19 cellular contexts compared by ENCODE assay signal in genomic region chr6:36657265-36657664, GRCh38. TPM values are rescaled to one million over a fixed set of nuclear protein-coding genes. Genes with fewer than 3 reads are reported as not detected.
DNase-seq lines count a peak whose midpoint lies in the region; ATAC-seq, FAIRE-seq and TF ChIP-seq lines count a peak whose summit lies in the region.
"Had no signal": no experiment of that assay in that cellular context is flagged by ENCODE, and none has a peak within 500 bp of the region (broad histone marks: within the 10 kb centered on the region; RNA-seq: fewer than 3 reads in every experiment).

No MANE protein-coding gene starts in this region.

- DNase-seq in HepG2 (ENCODE audit: low spot score) (no peak), right lobe of liver (no peak), HFFc6 (no peak), glutamatergic neuron (no peak), transverse colon (no peak), substantia nigra (lab: John Stamatoyannopoulos, UW) (no peak), COLO829 (ENCODE audit: low spot score) (no peak), NCI-H524 treated with DMSO at 0.1 percent for 48 hours (lab: John Stamatoyannopoulos, UW) (no peak)
- DNase-seq: Caco-2, DMS53, H7, MV-4-11, NCI-H1417 treated with DMSO at 0.1 percent for 48 hours, NCI-H2029, NCI-H510A treated with DMSO at 0.1 percent for 48 hours, T-cell had no signal

- CTCF ChIA-PET in HepG2 (lab: Yijun Ruan, JAX; ENCODE audit: low intra/inter-chr PET ratio, low total read pairs) = interaction anchor here (0.7 kb wide), 1 partner anchor 68 kb away, joined by 4 read pairs; no protein-coding TSS in a partner anchor

- TF ChIP-seq POLR2A in HepG2 (IDR thresholded peaks at IDR 0.05; ENCODE audit: insufficient read depth in 1 of 2, low read depth in 2 of 2, low read length in 2 of 2) = no peak
- TF ChIP-seq POLR2A in right lobe of liver (IDR thresholded peaks at IDR 0.05) = no peak
- no peak for TF ChIP-seq POLR2A in transverse colon (IDR thresholded peaks at IDR 0.05)

- H3K27ac ChIP-seq in HepG2 (ENCODE audit: extremely low read length, insufficient read depth, low read length) (no peak overlapping the region), right lobe of liver (no peak overlapping the region), transverse colon (peak overlapping the region in 3 of 4 donors; percentile 33 to 66 (median 42)), substantia nigra (ENCODE audit: low read depth, low read length, poor library complexity, severe bottlenecking) (no peak overlapping the region)

- ATAC-seq in HepG2 (peak; percentile 75), right lobe of liver (no peak)
- ATAC-seq: Panc1, T-cell had no signal

- H3K9ac ChIP-seq in HepG2 (ENCODE audit: insufficient read depth, low read depth, low read length) = no peak overlapping the region

- TF ChIP-seq CTCF in HepG2 (CRISPR knock-in tag; IDR thresholded peaks at IDR 0.05) = no peak
- TF ChIP-seq CTCF in right lobe of liver (IDR thresholded peaks at IDR 0.05) = no peak
- peak; percentile 19; the same call in 1 of the 2 replicates for TF ChIP-seq CTCF in HFFc6 (IDR thresholded peaks at IDR 0.05)
- peak; percentile 13 for TF ChIP-seq CTCF in glutamatergic neuron (IDR thresholded peaks at IDR 0.05; ENCODE audit: partially characterized antibody, unreplicated experiment)
- TF ChIP-seq CTCF in transverse colon (IDR thresholded peaks at IDR 0.05) = peak in 2 of 5 experiments; percentile 7 to 13

- no peak overlapping the region for H3K4me2 ChIP-seq in HepG2 (ENCODE audit: low read depth, low read length)

- FAIRE-seq in HepG2 (lab: Jason Lieb, UNC) = peak; percentile 43

- H3K36me3 Mint-ChIP-seq in HFFc6 (ENCODE audit: low read depth) (no peaks in the 10 kb centered on the region), glutamatergic neuron (ENCODE audit: unreplicated experiment) (no peaks in the 10 kb centered on the region)
- H3K36me3 Mint-ChIP-seq: T-cell had no signal

- H3K4me3 Mint-ChIP-seq in HFFc6 (no peak overlapping the region), glutamatergic neuron (ENCODE audit: unreplicated experiment) (no peak overlapping the region)
- H3K4me3 Mint-ChIP-seq: T-cell had no signal

- intact Hi-C loops in HepG2 (cut with micrococcal nuclease; ENCODE audit: unreplicated experiment) (no loop called here), right lobe of liver (cut with DNase I) (no loop called here), transverse colon (cut with DNase I; ENCODE audit: low total_unique reads) (no loop called here)

- H3K27ac Mint-ChIP-seq in HFFc6 = no peak overlapping the region
- no peak overlapping the region for H3K27ac Mint-ChIP-seq in glutamatergic neuron (ENCODE audit: unreplicated experiment)
- H3K27ac Mint-ChIP-seq: T-cell had no signal

- no peak for TF ChIP-seq RAD21 in HepG2 (CRISPR knock-in tag; IDR thresholded peaks at IDR 0.05)

- H3K36me3 ChIP-seq in HepG2 (replicated peaks in 1 of 2; ENCODE audit: control insufficient read depth in 1 of 2, insufficient read depth in 2 of 2, low read length in 2 of 2) = no peaks in the 10 kb centered on the region
- no peaks in the 10 kb centered on the region for H3K36me3 ChIP-seq in right lobe of liver
- H3K36me3 ChIP-seq in transverse colon = no peaks in the 10 kb centered on the region

- no peaks in the 10 kb centered on the region for H3K79me2 ChIP-seq in HepG2 (ENCODE audit: insufficient read depth, low read length)

- no peaks in the 10 kb centered on the region for H4K20me1 ChIP-seq in HepG2 (ENCODE audit: insufficient read depth, low read length)

- H3K9me3 Mint-ChIP-seq in HFFc6 = no peaks in the 10 kb centered on the region
- H3K9me3 Mint-ChIP-seq in glutamatergic neuron (ENCODE audit: unreplicated experiment) = peaks cover 2% of the 10 kb centered on the region
- H3K9me3 Mint-ChIP-seq: T-cell had no signal

- in situ Hi-C loops in HepG2 (cut with HindIII; ENCODE audit: extremely low pct_ligation_motif_present, low pct_unique_long_range_greater_than_20kb) = no loop called here
- in situ Hi-C loops in transverse colon (cut with MboI; ENCODE audit: low pct_ligation_motif_present in 1 of 4, low pct_unique_long_range_greater_than_20kb in 1 of 4, low sequenced_read_pairs in 3 of 4) = no loop called here

- no peaks in the 10 kb centered on the region for H3K9me3 ChIP-seq in HepG2 (ENCODE audit: low read length)
- H3K9me3 ChIP-seq in right lobe of liver = no peaks in the 10 kb centered on the region
- H3K9me3 ChIP-seq in transverse colon = no peaks in the 10 kb centered on the region
- H3K9me3 ChIP-seq: Caco-2 had no signal

- no TSS peak for BruUV-seq in HepG2 (replicated peaks; lab: Mats Ljungman, UMichigan)

- H3K27me3 ChIP-seq in HepG2 (ENCODE audit: control insufficient read depth in 1 of 2, insufficient read depth in 2 of 2, low read length in 2 of 2) = peaks cover 0 to 56% of the 10 kb centered on the region in 2 experiments; a peak in 4 of 5 replicates
- no peaks in the 10 kb centered on the region for H3K27me3 ChIP-seq in right lobe of liver
- H3K27me3 ChIP-seq in transverse colon = no peaks in the 10 kb centered on the region

- 78% methylated on average over 1 of the region's 1 CpG for WGBS in HepG2 (ENCODE audit: low lambda C conversion rate)
- WGBS in right lobe of liver (ENCODE audit: insufficient coverage, low coverage, low lambda C conversion rate, missing lambda C conversion rate) = no CpG with 5 or more reads among the region's 1 CpG
- 90% methylated on average over 1 of the region's 1 CpG; no CpG with 5 or more reads in 1 of the 2 donors for WGBS in transverse colon (ENCODE audit: low coverage in 1 of 2), 2 donors

- H3K27me3 Mint-ChIP-seq in HFFc6 (ENCODE audit: insufficient read depth) (peaks cover 10% of the 10 kb centered on the region), glutamatergic neuron (ENCODE audit: unreplicated experiment) (peaks cover 6% of the 10 kb centered on the region)

- POLR2A ChIA-PET in HepG2 (lab: Yijun Ruan, JAX) = interaction anchor here (1.7 kb wide), 1 partner anchor 21 kb away, joined by 4 read pairs; the partner anchor contains the start of gene CDKN1A

- no peak overlapping the region for H2AFZ ChIP-seq in HepG2 (ENCODE audit: low read length)

- H3K4me3 ChIP-seq in HepG2 (replicated peaks in 1 of 3; ENCODE audit: insufficient read depth in 1 of 3, low read depth in 2 of 3, low read length in 3 of 3) (no peak overlapping the region), right lobe of liver (no peak overlapping the region), transverse colon (no peak overlapping the region)

- TF ChIP-seq EP300 in HepG2 (IDR thresholded peaks at IDR 0.05; ENCODE audit: low read depth in 2 of 2, low read length in 2 of 2) (no peak), HepG2 (CRISPR knock-in tag; IDR thresholded peaks at IDR 0.05; ENCODE audit: borderline replicate concordance) (no peak), transverse colon (IDR thresholded peaks at IDR 0.05; ENCODE audit: low read depth) (no peak)

- peaks cover 21% of the 10 kb centered on the region for H3K4me1 ChIP-seq in HepG2 (ENCODE audit: insufficient read depth, low read length)
- peaks cover 0 to 5% (median 0%) of the 10 kb centered on the region in 4 donors for H3K4me1 ChIP-seq in right lobe of liver
- peaks cover 0 to 25% (median 6%) of the 10 kb centered on the region in 4 donors for H3K4me1 ChIP-seq in transverse colon
- H3K4me1 ChIP-seq: Caco-2 had no signal

- H3K4me1 Mint-ChIP-seq in HFFc6 (ENCODE audit: low read depth) (peaks cover 30% of the 10 kb centered on the region), glutamatergic neuron (ENCODE audit: low read depth, unreplicated experiment) (no peaks in the 10 kb centered on the region)

RNA-seq across cellular contexts. Expression of gene CDKN1A, which starts 21.2 kb away (rescaled TPM):
- 56.0 and 60.7 TPM in 2 replicates for total RNA-seq in HepG2 (2016; rRNA removed; fragmentation: Illumina TruSeq; extraction: Trizol)
- 14.1 and 14.6 TPM in 2 replicates for total RNA-seq in HepG2 (2016; cell fraction: cytosol; rRNA removed; fragmentation: Illumina TruSeq; extraction: Trizol; ENCODE audit: low read depth)
- 60.2 and 60.7 TPM in 2 replicates for total RNA-seq in HepG2 (2016; cell fraction: insoluble cytoplasmic fraction; rRNA removed; fragmentation: Illumina TruSeq; extraction: Trizol)
- 35.8 and 37.2 TPM in 2 replicates for total RNA-seq in HepG2 (2016; cell fraction: membrane; rRNA removed; fragmentation: Illumina TruSeq; extraction: Trizol)
- 39.4 and 41.1 TPM in 2 replicates for total RNA-seq in HepG2 (2016; cell fraction: nucleus; rRNA removed; fragmentation: Illumina TruSeq; extraction: Trizol)
- polyA plus RNA-seq in HepG2 (2011; rRNA removed) = 92.1 and 131 TPM in 2 replicates
- 101 and 109 TPM in 2 replicates for polyA plus RNA-seq in HepG2 (2011; cell fraction: cytosol; rRNA removed)
- polyA plus RNA-seq in HepG2 (2011; cell fraction: nucleus; rRNA removed) = 99.7 and 130 TPM in 2 replicates
- 25.4 and 74.5 TPM in 2 replicates for polyA plus RNA-seq in HepG2 (2012)
- polyA plus RNA-seq in HepG2 (2016; cell fraction: cytosol; fragmentation: Illumina TruSeq; extraction: Trizol; ENCODE audit: low read depth) = 11.7 and 12.8 TPM in 2 replicates
- polyA plus RNA-seq in HepG2 (2016; cell fraction: insoluble cytoplasmic fraction; fragmentation: Illumina TruSeq; extraction: Trizol; ENCODE audit: low read depth) = 67.9 and 74.3 TPM in 2 replicates
- 27.1 and 27.5 TPM in 2 replicates for polyA plus RNA-seq in HepG2 (2016; cell fraction: membrane; fragmentation: Illumina TruSeq; extraction: Trizol; ENCODE audit: low read depth)
- 70.1 and 78.2 TPM in 2 replicates for polyA plus RNA-seq in HepG2 (2016; cell fraction: nucleus; fragmentation: Illumina TruSeq; extraction: Trizol; ENCODE audit: insufficient read depth, low read depth)
- 52.9 and 74.7 TPM in 2 replicates for polyA minus RNA-seq in HepG2 (2011; rRNA and poly(A)+ RNA removed; ENCODE audit: low replicate concordance)
- polyA minus RNA-seq in HepG2 (2011; cell fraction: cytosol; rRNA and poly(A)+ RNA removed) = 33.1 and 37.9 TPM in 2 replicates
- polyA minus RNA-seq in HepG2 (2011; cell fraction: nucleus; rRNA and poly(A)+ RNA removed) = 23.8 and 39.9 TPM in 2 replicates
- 100 to 1,000 TPM in 1 of 6 experiments, 10 to 100 TPM in 5; 20.0 to 124 (median 58.6) TPM for total RNA-seq in right lobe of liver
- 100 to 1,000 TPM; 496 to 872 (median 617) TPM for total RNA-seq in HFFc6 (2021; fragmentation: NEBNext Ultra II Directional; extraction: Animal tissue kit (Norgen Biotek cat#: 25700))
- total RNA-seq in glutamatergic neuron (ENCODE audit: unreplicated experiment) = 41.3 TPM
- total RNA-seq in transverse colon = 100 to 1,000 TPM in 3 of 4 donors, 10 to 100 TPM in 1; 34.6 to 613 (median 264) TPM

RNA-seq across cellular contexts. Expression of gene RAB44, which starts 40.4 kb away (rescaled TPM):
- total RNA-seq in HepG2 (2016; rRNA removed; fragmentation: Illumina TruSeq; extraction: Trizol) = not detected in 2 replicates
- total RNA-seq in HepG2 (2016; cell fraction: cytosol; rRNA removed; fragmentation: Illumina TruSeq; extraction: Trizol; ENCODE audit: low read depth) = not detected in 2 replicates
- not detected in 2 replicates for total RNA-seq in HepG2 (2016; cell fraction: insoluble cytoplasmic fraction; rRNA removed; fragmentation: Illumina TruSeq; extraction: Trizol)
- not detected in 2 replicates for total RNA-seq in HepG2 (2016; cell fraction: membrane; rRNA removed; fragmentation: Illumina TruSeq; extraction: Trizol)
- not detected in 2 replicates for total RNA-seq in HepG2 (2016; cell fraction: nucleus; rRNA removed; fragmentation: Illumina TruSeq; extraction: Trizol)
- not detected in 2 replicates for polyA plus RNA-seq in HepG2 (2011; rRNA removed)
- polyA plus RNA-seq in HepG2 (2011; cell fraction: cytosol; rRNA removed) = not detected in 2 replicates
- 0.09 TPM in 1 of 2 replicates, not detected in the other for polyA plus RNA-seq in HepG2 (2011; cell fraction: nucleus; rRNA removed)
- not detected in 2 replicates for polyA plus RNA-seq in HepG2 (2012)
- polyA plus RNA-seq in HepG2 (2016; cell fraction: cytosol; fragmentation: Illumina TruSeq; extraction: Trizol; ENCODE audit: low read depth) = not detected in 2 replicates
- not detected in 2 replicates for polyA plus RNA-seq in HepG2 (2016; cell fraction: insoluble cytoplasmic fraction; fragmentation: Illumina TruSeq; extraction: Trizol; ENCODE audit: low read depth)
- polyA plus RNA-seq in HepG2 (2016; cell fraction: membrane; fragmentation: Illumina TruSeq; extraction: Trizol; ENCODE audit: low read depth) = not detected in 2 replicates
- polyA plus RNA-seq in HepG2 (2016; cell fraction: nucleus; fragmentation: Illumina TruSeq; extraction: Trizol; ENCODE audit: insufficient read depth, low read depth) = 0.13 TPM in 1 of 2 replicates, not detected in the other
- polyA minus RNA-seq in HepG2 (2011; rRNA and poly(A)+ RNA removed; ENCODE audit: low replicate concordance) = 0.02 TPM in 1 of 2 replicates, not detected in the other
- not detected in 2 replicates for polyA minus RNA-seq in HepG2 (2011; cell fraction: cytosol; rRNA and poly(A)+ RNA removed)
- 0.13 TPM in 1 of 2 replicates, not detected in the other for polyA minus RNA-seq in HepG2 (2011; cell fraction: nucleus; rRNA and poly(A)+ RNA removed)
- total RNA-seq in right lobe of liver = under 1 TPM in 3 of 6 experiments, not detected in 3; 0.05 to 0.07 (median 0.07) TPM
- under 1 TPM in 2 of 6 experiments, not detected in 4; 0.26 to 0.45 TPM for total RNA-seq in HFFc6 (2021; fragmentation: NEBNext Ultra II Directional; extraction: Animal tissue kit (Norgen Biotek cat#: 25700))
- not detected for total RNA-seq in glutamatergic neuron (ENCODE audit: unreplicated experiment)
- total RNA-seq in transverse colon = 1 to 10 TPM in 1 of 4 donors, under 1 TPM in 3; 0.14 to 1.1 (median 0.46) TPM
- total RNA-seq: A673, Caco-2, H7, SK-MEL-5 had no signal

Comparison
In these comparisons a context has a peak if more than half of its experiments do, and no peak if none do; other contexts are left out.
1. H3K27ac ChIP-seq: peak in transverse colon (3 of 4); none in HepG2 (single experiment), right lobe of liver (0 of 3) and substantia nigra (single experiment).
2. CTCF ChIP-seq: peak in HFFc6 (single experiment) and glutamatergic neuron (single experiment); none in HepG2 (single experiment) and right lobe of liver (0 of 4).